ENCODE assay signal across 11 cellular contexts in genomic region chr1:162530318-162530984, GRCh38. TPM values are rescaled to one million over a fixed set of nuclear protein-coding genes. Genes with fewer than 3 reads are reported as not detected.
DNase-seq lines count a peak whose midpoint lies in the region; ATAC-seq, FAIRE-seq and TF ChIP-seq lines count a peak whose summit lies in the region.
"Had no signal": no experiment of that assay in that cellular context is flagged by ENCODE, and none has a peak within 500 bp of the region (broad histone marks: within the 10 kb centered on the region; RNA-seq: fewer than 3 reads in every experiment).

No MANE protein-coding gene starts in this region.

- in situ Hi-C loops in K562 (cut with MboI) = no loop called here

- intact Hi-C loops in K562 (cut with micrococcal nuclease) = no loop called here

- CTCF ChIA-PET in GM10248 (lab: Yijun Ruan, JAX) (interaction anchor here (0.8 kb wide), 1 partner anchor 12 kb away, joined by 3 read pairs; no protein-coding TSS in a partner anchor), K562 (lab: Yijun Ruan, JAX; ENCODE audit: low intra/inter-chr PET ratio) (no interaction called here), RWPE1 (lab: Yijun Ruan, JAX) (interaction anchor here (0.6 kb wide), 1 partner anchor 136 kb away, joined by 3 read pairs; no protein-coding TSS in a partner anchor)

- peak; percentile 66 for DNase-seq in GM10248 (ENCODE audit: extremely low spot score)
- no peak for DNase-seq in K562 (ENCODE audit: extremely low read depth in 1 of 4, low spot score in 3 of 4)
- DNase-seq in stimulated activated CD4-positive, alpha-beta T cell treated with anti-CD3 and anti-CD28 coated beads, Interleukin-2, amount 100 ng/mL, for 24 hours = no peak
- no peak for DNase-seq in UCSD-AML1 (lab: John Stamatoyannopoulos, UW; ENCODE audit: unreplicated experiment)
- DNase-seq in RWPE1 (ENCODE audit: low spot score) = no peak
- no peak for DNase-seq in COR-L47 (lab: John Stamatoyannopoulos, UW)
- DNase-seq: substantia nigra had no signal

- no peaks in the 10 kb centered on the region for H4K20me1 ChIP-seq in K562 (replicated peaks; ENCODE audit: control insufficient read depth, insufficient read depth, low read length)

- no peaks in the 10 kb centered on the region for H3K9me1 ChIP-seq in K562 (ENCODE audit: control insufficient read depth, insufficient read depth, low read length)

- H3K4me3 ChIP-seq in K562 = no peak overlapping the region
- H3K4me3 ChIP-seq: BLaER1 treated with 17β-estradiol and CSF1 and Interleukin-3, amounts not matched to agents 10 nM and 100 nM had no signal

- 0 out of 3 replicates have a peak, but pooled peaks cover 6% of the 10 kb centered on the region for H3K79me2 ChIP-seq in K562 (ENCODE audit: control insufficient read depth, insufficient read depth, low read length)
- H3K79me2 ChIP-seq: parathyroid adenoma had no signal

- no peaks in the 10 kb centered on the region for H3K27me3 ChIP-seq in K562 (ENCODE audit: control insufficient read depth in 2 of 2, insufficient read depth in 2 of 2, low read length in 2 of 2)
- H3K27me3 ChIP-seq: BLaER1 treated with 17β-estradiol and CSF1 and Interleukin-3, amounts not matched to agents 10 nM and 100 nM had no signal

- peak; percentile 95 for ATAC-seq in GM21381 (IDR thresholded peaks at IDR 0.05; ENCODE audit: unreplicated experiment)
- ATAC-seq in HG03342 (IDR thresholded peaks at IDR 0.05; ENCODE audit: unreplicated experiment) = peak; percentile 96
- peak; percentile 57 for ATAC-seq in K562

- H3K4me1 ChIP-seq in K562 (replicated peaks in 1 of 2; ENCODE audit: control insufficient read depth in 2 of 2, insufficient read depth in 2 of 2, low read length in 2 of 2) = no peaks in the 10 kb centered on the region
- H3K4me1 ChIP-seq: parathyroid adenoma had no signal

- no TSS peak for BruUV-seq in K562 (replicated peaks; lab: Mats Ljungman, UMichigan)

- TF ChIP-seq EP300 in K562 (IDR thresholded peaks at IDR 0.05; ENCODE audit: low read length) = no peak

- H2AFZ ChIP-seq in K562 (ENCODE audit: low read depth, low read length) = no peak overlapping the region
- H2AFZ ChIP-seq: parathyroid adenoma had no signal

- H3K27ac ChIP-seq in K562 (ENCODE audit: extremely low read depth, low read depth, low read length) (no peak overlapping the region), RWPE1 (no peak overlapping the region)
- H3K27ac ChIP-seq: BLaER1 treated with 17β-estradiol and CSF1 and Interleukin-3, amounts not matched to agents 10 nM and 100 nM; parathyroid adenoma had no signal

- TF ChIP-seq POLR2A in K562 (conservative IDR thresholded peaks at IDR 0.05) = no peak

- no peak overlapping the region for H3K4me2 ChIP-seq in K562 (ENCODE audit: insufficient read depth, low read length)

- peaks cover 37% of the 10 kb centered on the region for H3K36me3 ChIP-seq in K562 (ENCODE audit: control insufficient read depth, insufficient read depth, low read length)

- H3K9ac ChIP-seq in K562 (ENCODE audit: insufficient read depth in 1 of 2, low read depth in 2 of 2, low read length in 2 of 2) = no peak overlapping the region
- H3K9ac ChIP-seq: parathyroid adenoma had no signal

- TF ChIP-seq CTCF in GM10248 (IDR thresholded peaks at IDR 0.05; ENCODE audit: control extremely low read depth, extremely low read depth, low read depth, missing control alignments) (no peak), K562 (IDR thresholded peaks at IDR 0.05 in 2 of 3, conservative IDR thresholded peaks at IDR 0.05 in 1 of 3; ENCODE audit: insufficient read depth in 2 of 3, low read depth in 1 of 3, low read length in 3 of 3) (no peak), RWPE1 (conservative IDR thresholded peaks at IDR 0.05; ENCODE audit: low read depth) (no peak)

- WGBS in K562 (ENCODE audit: insufficient coverage, low coverage, missing lambda C conversion rate) = 65% methylated on average over 7 of the region's 7 CpGs

- no peak for FAIRE-seq in K562 (lab: Jason Lieb, UNC)

- POLR2A ChIA-PET in GM10248 (lab: Yijun Ruan, JAX) (no interaction called here), K562 (lab: Yijun Ruan, JAX) (interaction anchor here (0.6 to 1.5 kb wide), 3 partner anchors 9 to 133 kb away, joined by 3 to 6 read pairs (median 4); no protein-coding TSS in a partner anchor), RWPE1 (lab: Yijun Ruan, JAX; ENCODE audit: low non-redundant PET) (no interaction called here)

- TF ChIP-seq RAD21 in K562 (CRISPR knock-in tag; conservative IDR thresholded peaks at IDR 0.05 in 1 of 2, IDR thresholded peaks at IDR 0.05 in 1 of 2) = no peak

- no peaks in the 10 kb centered on the region for H3K9me3 ChIP-seq in K562 (replicated peaks; ENCODE audit: control insufficient read depth, insufficient read depth, low read depth, low read length)
- H3K9me3 ChIP-seq: BLaER1 treated with 17β-estradiol and CSF1 and Interleukin-3, amounts not matched to agents 10 nM and 100 nM had no signal

TF ChIP-seq in K562, 482 proteins besides CTCF, POLR2A, EP300 and RAD21:
- no peak for TF ChIP-seq RHOXF2B (CRISPR knock-in tag; conservative IDR thresholded peaks at IDR 0.05)
- TF ChIP-seq, protein P1, sequence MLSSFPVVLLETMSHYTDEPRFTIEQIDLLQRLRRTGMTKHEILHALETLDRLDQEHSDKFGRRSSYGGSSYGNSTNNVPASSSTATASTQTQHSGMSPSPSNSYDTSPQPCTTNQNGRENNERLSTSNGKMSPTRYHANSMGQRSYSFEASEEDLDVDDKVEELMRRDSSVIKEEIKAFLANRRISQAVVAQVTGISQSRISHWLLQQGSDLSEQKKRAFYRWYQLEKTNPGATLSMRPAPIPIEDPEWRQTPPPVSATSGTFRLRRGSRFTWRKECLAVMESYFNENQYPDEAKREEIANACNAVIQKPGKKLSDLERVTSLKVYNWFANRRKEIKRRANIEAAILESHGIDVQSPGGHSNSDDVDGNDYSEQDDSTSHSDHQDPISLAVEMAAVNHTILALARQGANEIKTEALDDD (IDR thresholded peaks at IDR 0.05) = peak; percentile 66

RNA-seq across cellular contexts. Expression of gene UAP1, which starts 31.1 kb away (rescaled TPM):
- total RNA-seq in K562 (2011; cell fraction: chromatin; rRNA removed; ENCODE audit: low replicate concordance) = 118 and 292 TPM in 2 replicates
- 62.5 and 85.8 TPM in 2 replicates for total RNA-seq in K562 (2011; cell fraction: nucleolus; rRNA removed)
- 147 and 243 TPM in 2 replicates for total RNA-seq in K562 (2011; cell fraction: nucleoplasm; rRNA removed)
- total RNA-seq in K562 (2014; rRNA removed) (191 and 213 TPM in 2 replicates), K562 (2014; rRNA removed; fragmentation: Illumina TruSeq; extraction: Trizol) (317 and 372 TPM in 2 replicates), K562 (2015; rRNA removed; fragmentation: Illumina TruSeq; extraction: Trizol) (188 TPM in 2 replicates), K562 (2021) (216 and 222 TPM in 2 replicates)
- polyA plus RNA-seq in K562 (2011; rRNA removed) (257 and 285 TPM in 2 replicates), K562 (2014; fragmentation: Illumina TruSeq; extraction: Trizol) (219 and 241 TPM in 2 replicates), K562 (2014; fragmentation: Nextera tagmentation; extraction: Ambion mirVana) (100 to 1,000 TPM; 182 to 189 TPM), K562 (2014; rRNA removed) (201 and 213 TPM in 2 replicates)
- 51.3 and 125 TPM in 2 replicates for polyA plus RNA-seq in K562 (2011; cell fraction: cytosol; rRNA removed)
- polyA plus RNA-seq in K562 (2011; cell fraction: nucleus; rRNA removed) = 78.0 and 133 TPM in 2 replicates
- 78.7 and 150 TPM in 2 replicates for polyA plus RNA-seq in K562 (2012)
- 278 and 307 TPM in 2 replicates for polyA minus RNA-seq in K562 (2011; rRNA and poly(A)+ RNA removed)
- 95.7 and 265 TPM in 2 replicates for polyA minus RNA-seq in K562 (2011; cell fraction: cytosol; rRNA and poly(A)+ RNA removed)
- polyA minus RNA-seq in K562 (2011; cell fraction: nucleus; rRNA and poly(A)+ RNA removed) = 63.4 and 136 TPM in 2 replicates

RNA-seq across cellular contexts. Expression of gene UHMK1, which starts 32.8 kb away (rescaled TPM):
- total RNA-seq in K562 (2011; cell fraction: chromatin; rRNA removed; ENCODE audit: low replicate concordance) = 31.4 and 70.8 TPM in 2 replicates
- 18.7 and 21.8 TPM in 2 replicates for total RNA-seq in K562 (2011; cell fraction: nucleolus; rRNA removed)
- total RNA-seq in K562 (2011; cell fraction: nucleoplasm; rRNA removed) = 46.7 and 75.7 TPM in 2 replicates
- total RNA-seq in K562 (2014; rRNA removed) (34.0 and 36.0 TPM in 2 replicates), K562 (2014; rRNA removed; fragmentation: Illumina TruSeq; extraction: Trizol) (72.4 and 78.0 TPM in 2 replicates), K562 (2015; rRNA removed; fragmentation: Illumina TruSeq; extraction: Trizol) (49.2 and 55.2 TPM in 2 replicates), K562 (2021) (42.6 and 43.3 TPM in 2 replicates)
- polyA plus RNA-seq in K562 (2011; rRNA removed) (63.6 and 71.0 TPM in 2 replicates), K562 (2014; fragmentation: Illumina TruSeq; extraction: Trizol) (32.9 and 38.3 TPM in 2 replicates), K562 (2014; fragmentation: Nextera tagmentation; extraction: Ambion mirVana) (10 to 100 TPM; 13.1 to 20.5 TPM), K562 (2014; rRNA removed) (27.7 and 28.9 TPM in 2 replicates)
- polyA plus RNA-seq in K562 (2011; cell fraction: cytosol; rRNA removed) = 8.5 and 31.3 TPM in 2 replicates
- polyA plus RNA-seq in K562 (2011; cell fraction: nucleus; rRNA removed) = 27.2 and 68.0 TPM in 2 replicates
- polyA plus RNA-seq in K562 (2012) = 18.7 and 19.1 TPM in 2 replicates
- 93.8 and 130 TPM in 2 replicates for polyA minus RNA-seq in K562 (2011; rRNA and poly(A)+ RNA removed)
- 46.0 and 46.8 TPM in 2 replicates for polyA minus RNA-seq in K562 (2011; cell fraction: cytosol; rRNA and poly(A)+ RNA removed)
- 33.4 and 86.7 TPM in 2 replicates for polyA minus RNA-seq in K562 (2011; cell fraction: nucleus; rRNA and poly(A)+ RNA removed)
